ENCODE assay signal across 18 cellular contexts in genomic region chr2:86226069-86226468, GRCh38. TPM values are rescaled to one million over a fixed set of nuclear protein-coding genes. Genes with fewer than 3 reads are reported as not detected.
DNase-seq lines count a peak whose midpoint lies in the region; ATAC-seq and TF ChIP-seq lines count a peak whose summit lies in the region.
"Had no signal": no experiment of that assay in that cellular context is flagged by ENCODE, and none has a peak within 500 bp of the region (broad histone marks: within the 10 kb centered on the region; RNA-seq: fewer than 3 reads in every experiment).

No MANE protein-coding gene starts in this region.

- H3K9me3 Mint-ChIP-seq in activated B cell treated with CpG ODN at 0.5 μM for 24 hours = no peaks in the 10 kb centered on the region
- H3K9me3 Mint-ChIP-seq: WTC11 had no signal

- H3K4me3 Mint-ChIP-seq in activated B cell treated with CpG ODN at 0.5 μM for 24 hours = peak overlapping the region; percentile 48
- H3K4me3 Mint-ChIP-seq: WTC11 had no signal

- no peaks in the 10 kb centered on the region for H3K36me3 Mint-ChIP-seq in activated B cell treated with CpG ODN at 0.5 μM for 24 hours (ENCODE audit: low read depth)
- H3K36me3 Mint-ChIP-seq: WTC11 had no signal

- TF ChIP-seq POLR2A in gastrocnemius medialis (IDR thresholded peaks at IDR 0.05) = no peak

- H3K4me1 ChIP-seq in HEK293 (ENCODE audit: control insufficient read depth, insufficient read depth, low read length) = no peaks in the 10 kb centered on the region
- H3K4me1 ChIP-seq in gastrocnemius medialis = peaks cover 33% of the 10 kb centered on the region in 2 donors

- no peaks in the 10 kb centered on the region for H3K27me3 Mint-ChIP-seq in activated B cell treated with CpG ODN at 0.5 μM for 24 hours

- H3K9me3 ChIP-seq in HEK293 (ENCODE audit: control insufficient read depth, insufficient read depth, low read depth, low read length) = no peaks in the 10 kb centered on the region
- no peaks in the 10 kb centered on the region for H3K9me3 ChIP-seq in gastrocnemius medialis
- H3K9me3 ChIP-seq: body of pancreas, MG63 had no signal

- in situ Hi-C loops in gastrocnemius medialis (cut with MboI; ENCODE audit: low sequenced_read_pairs in 4 of 4) = loop anchor here in 1 of 4 donors (10.0 kb wide), 1 partner anchor 139 kb away; no protein-coding TSS in a partner anchor

- DNase-seq in CD1c-positive myeloid dendritic cell (ENCODE audit: extremely low spot score) (peak; percentile 79), activated B cell treated with CpG ODN at 0.5 μM for 24 hours (no peak), gastrocnemius medialis (no peak), RKO (ENCODE audit: low spot score) (no peak), iPS-NIHi11 (ENCODE audit: low spot score) (no peak)
- DNase-seq in stimulated activated naive CD4-positive, alpha-beta T cell treated with Interleukin-2 at 50 U/mL for 16 hours (lab: John Stamatoyannopoulos, UW) = no peak
- DNase-seq: DMS153, GM23248, MG63, NCI-H2029 treated with DMSO at 0.1 percent for 48 hours, NCI-H69, SW 1271 had no signal

- H3K4me3 ChIP-seq in HEK293 (ENCODE audit: low read depth, low read length) (no peak overlapping the region), gastrocnemius medialis (no peak overlapping the region)
- H3K4me3 ChIP-seq: body of pancreas, GM23248, hepatocyte, MG63, skin epidermis had no signal

- peaks cover 46% of the 10 kb centered on the region for H3K4me1 Mint-ChIP-seq in activated B cell treated with CpG ODN at 0.5 μM for 24 hours

- POLR2A ChIA-PET in HEK293 (lab: Yijun Ruan, JAX) = no interaction called here
- POLR2A ChIA-PET in activated B cell treated with CpG ODN at 0.5 μM for 24 hours (lab: Charles Lee) = interaction anchor here (0.6 to 2.6 kb wide), 8 partner anchors 12 to 216 kb away, joined by 3 to 20 read pairs (median 8); partner anchors contain the start of genes IMMT, KDM3A and MRPL35

- H3K27me3 ChIP-seq in gastrocnemius medialis = no peaks in the 10 kb centered on the region
- H3K27me3 ChIP-seq: body of pancreas, hepatocyte, MG63 had no signal

- no peak for TF ChIP-seq CTCF in HEK293 (tag by site-specific recombination; IDR thresholded peaks at IDR 0.05)
- TF ChIP-seq CTCF in activated B cell treated with CpG ODN at 0.5 μM for 24 hours (IDR thresholded peaks at IDR 0.05) = no peak
- TF ChIP-seq CTCF in gastrocnemius medialis (IDR thresholded peaks at IDR 0.05 in 4 of 5, conservative IDR thresholded peaks at IDR 0.05 in 1 of 5) = no peak

- H3K36me3 ChIP-seq in HEK293 (ENCODE audit: control insufficient read depth in 2 of 2, insufficient read depth in 1 of 2, low read length in 2 of 2) (no peaks in the 10 kb centered on the region), gastrocnemius medialis (no peaks in the 10 kb centered on the region)
- H3K36me3 ChIP-seq: MG63 had no signal

- ATAC-seq in activated B cell treated with CpG ODN at 0.5 μM for 24 hours (ENCODE audit: low read depth) = peak; percentile 35
- no peak for ATAC-seq in gastrocnemius medialis
- ATAC-seq in HG03432 (IDR thresholded peaks at IDR 0.05; ENCODE audit: unreplicated experiment) = no peak
- ATAC-seq: WTC11 had no signal

- intact Hi-C loops in activated B cell treated with CpG ODN at 0.5 μM for 24 hours (cut with micrococcal nuclease) = loop anchor here (5.0 kb wide), 2 partner anchors 336 to 396 kb away; partner anchors contain the start of genes CHMP3 and RNF103
- intact Hi-C loops in gastrocnemius medialis (cut with DNase I; ENCODE audit: low total_unique reads) = loop anchor here (10.0 kb wide), 2 partner anchors 219 to 399 kb away; partner anchors contain the start of genes KDM3A and RNF103

- H3K27ac Mint-ChIP-seq in activated B cell treated with CpG ODN at 0.5 μM for 24 hours = peak overlapping the region; percentile 83
- H3K27ac Mint-ChIP-seq: WTC11 had no signal

- H3K27ac ChIP-seq in HEK293 (ENCODE audit: extremely low read depth, low read depth, low read length) (no peak overlapping the region), gastrocnemius medialis (peak overlapping the region; percentile 68 to 84 (median 79))
- H3K27ac ChIP-seq: body of pancreas, GM23248, hepatocyte had no signal

- CTCF ChIA-PET in HEK293 (lab: Yijun Ruan, JAX) (interaction anchor here (0.6 to 1.2 kb wide), 3 partner anchors 22 to 498 kb away, joined by 3 to 4 read pairs (median 4); no protein-coding TSS in a partner anchor), activated B cell treated with CpG ODN at 0.5 μM for 24 hours (lab: Charles Lee) (interaction anchor here (0.6 to 1.2 kb wide), 2 partner anchors 108 to 331 kb away, joined by 3 read pairs; no protein-coding TSS in a partner anchor)

TF ChIP-seq in HEK293, 187 proteins besides CTCF, POLR2A, EP300 and RAD21:
- no peak for TF ChIP-seq ZNF707 (tag by site-specific recombination; IDR thresholded peaks at IDR 0.05)
- TF ChIP-seq ZNF513 (tag by site-specific recombination; IDR thresholded peaks at IDR 0.05) = peak; percentile 31; the same call in 1 of the 2 replicates

RNA-seq across cellular contexts. Expression of gene MRPL35, which starts 26.8 kb away (rescaled TPM):
- total RNA-seq in activated B cell treated with CpG ODN at 0.5 μM for 24 hours (35.1 and 37.4 TPM in 2 replicates), gastrocnemius medialis (10 to 100 TPM; 22.2 to 62.3 (median 38.8) TPM)

RNA-seq across cellular contexts. Expression of gene IMMT, which starts 30.8 kb away (rescaled TPM):
- total RNA-seq in activated B cell treated with CpG ODN at 0.5 μM for 24 hours (90.3 and 93.0 TPM in 2 replicates), gastrocnemius medialis (100 to 1,000 TPM in 3 of 4 donors, 10 to 100 TPM in 1; 83.5 to 153 (median 127) TPM)
